ENCODE assay signal across 11 cellular contexts in the genomic region with DNA sequence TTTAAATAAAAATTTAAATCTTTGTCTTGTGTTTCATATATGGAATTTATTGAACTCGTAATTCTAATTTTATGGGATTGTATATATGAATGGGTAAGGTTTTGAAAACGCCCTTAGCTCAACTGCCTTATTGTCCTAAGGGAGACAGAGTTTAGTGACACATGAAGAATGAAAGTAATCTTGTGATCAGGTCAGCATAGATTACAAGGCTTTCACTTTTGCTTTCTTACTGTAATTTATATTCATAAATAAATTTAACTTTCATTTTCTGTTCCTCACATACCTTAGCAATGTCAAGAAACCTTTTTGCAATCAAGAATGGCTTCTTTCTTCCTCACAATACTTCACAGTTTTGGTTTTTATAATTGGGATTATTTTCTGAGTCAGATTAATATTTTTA. TPM values are rescaled to one million over a fixed set of nuclear protein-coding genes. Genes with fewer than 3 reads are reported as not detected.
DNase-seq lines count a peak whose midpoint lies in the region; ATAC-seq and TF ChIP-seq lines count a peak whose summit lies in the region.
"Had no signal": no experiment of that assay in that cellular context is flagged by ENCODE, and none has a peak within 500 bp of the region (broad histone marks: within the 10 kb centered on the region; RNA-seq: fewer than 3 reads in every experiment).

No MANE protein-coding gene starts in this region.

- CTCF ChIA-PET in MCF 10A (lab: Yijun Ruan, JAX), result interaction anchor here (0.6 kb wide), 1 partner anchor 426 kb away, joined by 4 read pairs; no protein-coding TSS in a partner anchor

- peaks cover 0 to 3% of the 10 kb centered on the region in 2 donors for H3K9me3 Mint-ChIP-seq in activated naive CD4-positive, alpha-beta T cell treated with anti-CD3 and anti-CD28 coated beads, Interleukin-2, amount 50 U/mL, for 72 hours
- peaks cover 7% of the 10 kb centered on the region for H3K9me3 Mint-ChIP-seq in MCF 10A (ENCODE audit: unreplicated experiment)
- H3K9me3 Mint-ChIP-seq: stimulated activated naive CD8-positive, alpha-beta T cell treated with anti-CD3 and anti-CD28 coated beads, Interleukin-15, Interleukin-2, amounts not matched to agents 100 ng/mL and 50 ng/mL, for 24 hours had no signal

- no peaks in the 10 kb centered on the region for H3K27me3 Mint-ChIP-seq in MCF 10A (ENCODE audit: insufficient read depth, unreplicated experiment)
- H3K27me3 Mint-ChIP-seq: stimulated activated naive CD8-positive, alpha-beta T cell treated with anti-CD3 and anti-CD28 coated beads, Interleukin-15, Interleukin-2, amounts not matched to agents 100 ng/mL and 50 ng/mL, for 24 hours had no signal

- ATAC-seq in activated naive CD4-positive, alpha-beta T cell treated with anti-CD3 and anti-CD28 coated beads, Interleukin-2, amount 50 U/mL, for 72 hours, result peak; percentile 71 to 78
- peak; percentile 84 for ATAC-seq in HG02759 (IDR thresholded peaks at IDR 0.05; ENCODE audit: unreplicated experiment)
- peak; percentile 24 for ATAC-seq in upper lobe of right lung

- no peaks in the 10 kb centered on the region for H3K9me3 ChIP-seq in upper lobe of right lung
- H3K9me3 ChIP-seq in testis, result no peaks in the 10 kb centered on the region
- H3K9me3 ChIP-seq in breast epithelium, result no peaks in the 10 kb centered on the region
- H3K9me3 ChIP-seq: BE2C had no signal

- no peak for DNase-seq in activated naive CD4-positive, alpha-beta T cell treated with anti-CD3 and anti-CD28 coated beads, Interleukin-2, amount 50 U/mL, for 72 hours (ENCODE audit: low spot score in 2 of 2)
- no peak for DNase-seq in activated naive CD4-positive, alpha-beta T cell treated with anti-CD3 and anti-CD28 coated beads, Interleukin-2, amount 50 U/mL, for 16 hours
- DNase-seq in NCI-H2029 (lab: John Stamatoyannopoulos, UW) (peak; percentile 86), upper lobe of right lung (no peak), testis (no peak), MCF 10A (ENCODE audit: unreplicated experiment) (no peak), breast epithelium (ENCODE audit: low spot score in 2 of 2) (no peak)
- DNase-seq: BE2C, nucleus accumbens had no signal

- intact Hi-C loops in upper lobe of right lung (cut with DNase I) (no loop called here), testis (cut with DNase I; ENCODE audit: low total_unique reads) (no loop called here), MCF 10A (cut with micrococcal nuclease) (no loop called here), breast epithelium (cut with DNase I; ENCODE audit: low total_unique reads) (no loop called here)

- no peak overlapping the region for H3K27ac ChIP-seq in upper lobe of right lung
- H3K27ac ChIP-seq in testis, result no peak overlapping the region
- no peak overlapping the region for H3K27ac ChIP-seq in breast epithelium

- no peaks in the 10 kb centered on the region for H3K4me1 ChIP-seq in upper lobe of right lung
- no peaks in the 10 kb centered on the region for H3K4me1 ChIP-seq in testis
- H3K4me1 ChIP-seq in breast epithelium, result no peaks in the 10 kb centered on the region

- H3K4me3 ChIP-seq in upper lobe of right lung, result no peak overlapping the region
- no peak overlapping the region for H3K4me3 ChIP-seq in testis
- H3K4me3 ChIP-seq in breast epithelium, result no peak overlapping the region

- no peaks in the 10 kb centered on the region for H3K4me1 Mint-ChIP-seq in MCF 10A (ENCODE audit: insufficient read depth, unreplicated experiment)

- BruUV-seq in MCF 10A (replicated peaks; lab: Mats Ljungman, UMichigan), result no TSS peak

- TF ChIP-seq POLR2A in testis (IDR thresholded peaks at IDR 0.05), result no peak
- TF ChIP-seq POLR2A in breast epithelium (IDR thresholded peaks at IDR 0.05), result no peak

- peaks cover 37% of the 10 kb centered on the region for H3K36me3 ChIP-seq in upper lobe of right lung
- H3K36me3 ChIP-seq in testis (ENCODE audit: low read depth, missing control alignments), result no peaks in the 10 kb centered on the region
- H3K36me3 ChIP-seq in breast epithelium, result no peaks in the 10 kb centered on the region

- H3K27ac Mint-ChIP-seq in activated naive CD4-positive, alpha-beta T cell treated with anti-CD3 and anti-CD28 coated beads, Interleukin-2, amount 50 U/mL, for 72 hours, result no peak overlapping the region
- H3K27ac Mint-ChIP-seq in MCF 10A (ENCODE audit: low read depth, unreplicated experiment), result no peak overlapping the region

- no peak overlapping the region for H3K4me3 Mint-ChIP-seq in MCF 10A (ENCODE audit: unreplicated experiment)
- H3K4me3 Mint-ChIP-seq: stimulated activated naive CD8-positive, alpha-beta T cell treated with anti-CD3 and anti-CD28 coated beads, Interleukin-15, Interleukin-2, amounts not matched to agents 100 ng/mL and 50 ng/mL, for 24 hours had no signal

- TF ChIP-seq CTCF in upper lobe of right lung (IDR thresholded peaks at IDR 0.05) (no peak), testis (IDR thresholded peaks at IDR 0.05) (no peak), MCF 10A (IDR thresholded peaks at IDR 0.05; ENCODE audit: unreplicated experiment) (no peak), breast epithelium (IDR thresholded peaks at IDR 0.05) (no peak)

- 88 to 96% methylated on average over 2 of the region's 2 CpGs for WGBS in testis, 2 donors

- POLR2A ChIA-PET in MCF 10A (lab: Yijun Ruan, JAX), result interaction anchor here (0.6 kb wide), 1 partner anchor 105 kb away, joined by 3 read pairs; no protein-coding TSS in a partner anchor

- peaks cover 20 to 37% of the 10 kb centered on the region in 2 donors for H3K36me3 Mint-ChIP-seq in activated naive CD4-positive, alpha-beta T cell treated with anti-CD3 and anti-CD28 coated beads, Interleukin-2, amount 50 U/mL, for 72 hours
- peaks cover 7% of the 10 kb centered on the region for H3K36me3 Mint-ChIP-seq in MCF 10A (ENCODE audit: insufficient read depth, unreplicated experiment)

- no peaks in the 10 kb centered on the region for H3K27me3 ChIP-seq in upper lobe of right lung
- H3K27me3 ChIP-seq in testis, result no peaks in the 10 kb centered on the region
- H3K27me3 ChIP-seq in breast epithelium, result no peaks in the 10 kb centered on the region
- H3K27me3 ChIP-seq: BE2C had no signal

RNA-seq across cellular contexts. Expression of gene KPNA5, which starts 14.4 kb away (rescaled TPM):
- total RNA-seq in activated naive CD4-positive, alpha-beta T cell treated with anti-CD3 and anti-CD28 coated beads, Interleukin-2, amount 50 U/mL, for 72 hours, result 1 to 10 TPM; 7.8 to 8.7 TPM
- 18.1 TPM for total RNA-seq in upper lobe of right lung
- total RNA-seq in testis, result 10 to 100 TPM; 23.4 to 32.8 TPM
- 50.3 TPM for polyA plus RNA-seq in testis (ENCODE audit: insufficient read depth, low read depth, low replicate concordance)
- total RNA-seq in MCF 10A (2022), result 6.0 and 7.3 TPM in 2 replicates
- total RNA-seq in breast epithelium, result 10 to 100 TPM; 10.8 to 14.3 (median 11.2) TPM

RNA-seq across cellular contexts. Expression of gene ZUP1, which starts 26.8 kb away (rescaled TPM):
- 10 to 100 TPM; 22.8 to 35.6 TPM for total RNA-seq in activated naive CD4-positive, alpha-beta T cell treated with anti-CD3 and anti-CD28 coated beads, Interleukin-2, amount 50 U/mL, for 72 hours
- 11.0 TPM for total RNA-seq in upper lobe of right lung
- 10 to 100 TPM; 11.8 to 13.6 TPM for total RNA-seq in testis
- 8.5 TPM for polyA plus RNA-seq in testis (ENCODE audit: insufficient read depth, low read depth, low replicate concordance)
- 18.4 and 21.2 TPM in 2 replicates for total RNA-seq in MCF 10A (2022)
- total RNA-seq in breast epithelium, result 10 to 100 TPM in 1 of 3 donors, 1 to 10 TPM in 2; 6.6 to 10.4 (median 9.5) TPM

Comparison
In these comparisons a context has a peak if more than half of its experiments do, and no peak if none do; other contexts are left out.
1. ATAC-seq: peak in every context shown above with its lines; median percentile 84 in HG02759; 74 in activated naive CD4-positive, alpha-beta T cell treated with anti-CD3 and anti-CD28 coated beads, Interleukin-2, amount 50 U/mL, for 72 hours; 24 in upper lobe of right lung.